Comparison of ENCODE assay signal across 22 cellular contexts in genomic region chr17:79290726-79291125, GRCh38.
DNase-seq lines count a peak whose midpoint lies in the region; TF ChIP-seq lines count a peak whose summit lies in the region.
"Had no signal": no experiment of that assay in that cellular context is flagged by ENCODE, and none has a peak within 500 bp of the region (broad histone marks: within the 10 kb centered on the region; RNA-seq: fewer than 3 reads in every experiment).

No MANE protein-coding gene starts in this region.

- no peaks in the 10 kb centered on the region for H3K4me1 Mint-ChIP-seq in activated naive CD4-positive, alpha-beta T cell treated with anti-CD3 and anti-CD28 coated beads, Interleukin-2, amount 50 U/mL, for 24 hours
- H3K4me1 Mint-ChIP-seq in T-helper 2 cell treated with Interferon-gamma antibody and Interleukin-4, amounts not matched to agents 5 μg/mL and 100 μg/mL, for 36 hours (ENCODE audit: low read depth), result no peaks in the 10 kb centered on the region
- H3K4me1 Mint-ChIP-seq: CD14-positive monocyte had no signal

- no peak for TF ChIP-seq CTCF in WERI-Rb-1 (IDR thresholded peaks at IDR 0.05; ENCODE audit: low read depth, low read length)

- peaks cover 14% of the 10 kb centered on the region for H3K27me3 Mint-ChIP-seq in activated naive CD4-positive, alpha-beta T cell treated with anti-CD3 and anti-CD28 coated beads, Interleukin-2, amount 50 U/mL, for 24 hours
- no peaks in the 10 kb centered on the region for H3K27me3 Mint-ChIP-seq in T-helper 2 cell treated with Interferon-gamma antibody and Interleukin-4, amounts not matched to agents 5 μg/mL and 100 μg/mL, for 36 hours (ENCODE audit: low read depth)

- no peak overlapping the region for H3K4me3 Mint-ChIP-seq in activated naive CD4-positive, alpha-beta T cell treated with anti-CD3 and anti-CD28 coated beads, Interleukin-2, amount 50 U/mL, for 24 hours
- no peak overlapping the region for H3K4me3 Mint-ChIP-seq in T-helper 2 cell treated with Interferon-gamma antibody and Interleukin-4, amounts not matched to agents 5 μg/mL and 100 μg/mL, for 36 hours
- H3K4me3 Mint-ChIP-seq: CD4-positive, alpha-beta T cell; GM23338; HFFc6 had no signal

- no peak for DNase-seq in activated naive CD4-positive, alpha-beta T cell treated with anti-CD3 and anti-CD28 coated beads, Interleukin-2, amount 50 U/mL, for 16 hours
- DNase-seq in WERI-Rb-1 (peak; percentile 73), myocyte (ENCODE audit: low read depth) (peak; percentile 22), AML-193 (lab: John Stamatoyannopoulos, UW) (no peak), substantia nigra (lab: John Stamatoyannopoulos, UW) (no peak)
- DNase-seq in T-helper 2 cell treated with Interferon-gamma antibody and Interleukin-4, amounts not matched to agents 5 μg/mL and 100 μg/mL, for 36 hours (ENCODE audit: low spot score), result no peak
- DNase-seq: 8988T; ACHN; Calu3; CD4-positive, alpha-beta T cell; COR-L47; DMS 273 treated with DMSO at 0.1 percent for 48 hours; DMS79; EL; GDM1; HFFc6 had no signal

- H3K9me3 ChIP-seq in WERI-Rb-1 (ENCODE audit: severe bottlenecking), result no peaks in the 10 kb centered on the region
- H3K9me3 ChIP-seq: A549, HAP-1 had no signal

- H3K27ac Mint-ChIP-seq in activated naive CD4-positive, alpha-beta T cell treated with anti-CD3 and anti-CD28 coated beads, Interleukin-2, amount 50 U/mL, for 24 hours, result peak overlapping the region; percentile 9
- no peak overlapping the region for H3K27ac Mint-ChIP-seq in T-helper 2 cell treated with Interferon-gamma antibody and Interleukin-4, amounts not matched to agents 5 μg/mL and 100 μg/mL, for 36 hours
- H3K27ac Mint-ChIP-seq: CD14-positive monocyte; CD4-positive, alpha-beta T cell; GM23338; HFFc6 had no signal

- H3K9me3 Mint-ChIP-seq in activated naive CD4-positive, alpha-beta T cell treated with anti-CD3 and anti-CD28 coated beads, Interleukin-2, amount 50 U/mL, for 24 hours, result no peaks in the 10 kb centered on the region
- H3K9me3 Mint-ChIP-seq in T-helper 2 cell treated with Interferon-gamma antibody and Interleukin-4, amounts not matched to agents 5 μg/mL and 100 μg/mL, for 36 hours, result no peaks in the 10 kb centered on the region
- H3K9me3 Mint-ChIP-seq: CD14-positive monocyte; CD4-positive, alpha-beta T cell; GM23338; HFFc6 had no signal

- H3K36me3 ChIP-seq in WERI-Rb-1, result no peaks in the 10 kb centered on the region
- H3K36me3 ChIP-seq: HAP-1 had no signal

- no peaks in the 10 kb centered on the region for H3K36me3 Mint-ChIP-seq in activated naive CD4-positive, alpha-beta T cell treated with anti-CD3 and anti-CD28 coated beads, Interleukin-2, amount 50 U/mL, for 24 hours
- H3K36me3 Mint-ChIP-seq in T-helper 2 cell treated with Interferon-gamma antibody and Interleukin-4, amounts not matched to agents 5 μg/mL and 100 μg/mL, for 36 hours (ENCODE audit: low read depth), result no peaks in the 10 kb centered on the region
- H3K36me3 Mint-ChIP-seq: CD14-positive monocyte had no signal

- no peak overlapping the region for H3K4me3 ChIP-seq in WERI-Rb-1 (ENCODE audit: low read depth, low read length)
- H3K4me3 ChIP-seq: A549, GM12878, GM23338, HAP-1 had no signal

- H3K27me3 ChIP-seq in WERI-Rb-1 (ENCODE audit: insufficient read depth, low read depth, severe bottlenecking), result no peaks in the 10 kb centered on the region

- no peak overlapping the region for H3K27ac ChIP-seq in WERI-Rb-1
- no peak overlapping the region for H3K27ac ChIP-seq in substantia nigra (ENCODE audit: low read depth, low read length, poor library complexity, severe bottlenecking)
- H3K27ac ChIP-seq: A549 had no signal

Comparison
In these comparisons a context has a peak if more than half of its experiments do, and no peak if none do; other contexts are left out.
1. DNase-seq: peak in WERI-Rb-1 (single experiment) and myocyte (single experiment); none in activated naive CD4-positive, alpha-beta T cell treated with anti-CD3 and anti-CD28 coated beads, Interleukin-2, amount 50 U/mL, for 16 hours (single experiment), T-helper 2 cell treated with Interferon-gamma antibody and Interleukin-4, amounts not matched to agents 5 μg/mL and 100 μg/mL, for 36 hours (single experiment), AML-193 (0 of 2) and substantia nigra (0 of 49).